In genomic region chr4:111960241-111960667, GRCh38 we compare ENCODE assay signal across 10 cellular contexts.
A peak's percentile ranks its signal among the peaks of the same experiment; 100 is the strongest.
DNase-seq lines count a peak whose midpoint lies in the region; ATAC-seq and TF ChIP-seq lines count a peak whose summit lies in the region.
"Had no signal": no experiment of that assay in that cellular context is flagged by ENCODE, and none has a peak within 500 bp of the region (broad histone marks: within the 10 kb centered on the region; RNA-seq: fewer than 3 reads in every experiment).

No MANE protein-coding gene starts in this region.

- H3K4me1 ChIP-seq in uterus: no peaks in the 10 kb centered on the region
- no peaks in the 10 kb centered on the region for H3K4me1 ChIP-seq in heart right ventricle

- H3K4me3 ChIP-seq in WERI-Rb-1 (ENCODE audit: low read depth, low read length): no peak overlapping the region
- no peak overlapping the region for H3K4me3 ChIP-seq in uterus
- H3K4me3 ChIP-seq in heart right ventricle: no peak overlapping the region

- no peaks in the 10 kb centered on the region for H3K9me3 Mint-ChIP-seq in Calu3 (ENCODE audit: low read depth, unreplicated experiment)
- no peaks in the 10 kb centered on the region for H3K9me3 Mint-ChIP-seq in activated naive CD8-positive, alpha-beta T cell treated with anti-CD3 and anti-CD28 coated beads, Interleukin-2, amount 50 U/mL, for 24 hours
- H3K9me3 Mint-ChIP-seq: activated naive CD8-positive, alpha-beta T cell treated with anti-CD3 and anti-CD28 coated beads, Interleukin-2, amount 10 ng/mL, durations not matched to agents 7 days and 5 days had no signal

- H3K9me3 ChIP-seq in WERI-Rb-1 (ENCODE audit: severe bottlenecking) (peaks cover 10% of the 10 kb centered on the region), uterus (no peaks in the 10 kb centered on the region), heart right ventricle (no peaks in the 10 kb centered on the region)

- DNase-seq in Calu3: peak; percentile 4
- DNase-seq in WERI-Rb-1: no peak
- DNase-seq in uterus: no peak
- no peak for DNase-seq in activated naive CD8-positive, alpha-beta T cell treated with anti-CD3 and anti-CD28 coated beads, Interleukin-2, amount 50 U/mL, for 24 hours
- no peak for DNase-seq in heart right ventricle
- DNase-seq in NCI-H2196 (lab: John Stamatoyannopoulos, UW; ENCODE audit: unreplicated experiment): no peak
- DNase-seq: activated naive CD8-positive, alpha-beta T cell treated with anti-CD3 and anti-CD28 coated beads, Interleukin-2, amount 10 ng/mL, durations not matched to agents 7 days and 5 days; NCI-H526 had no signal

- intact Hi-C loops in Calu3 (cut with micrococcal nuclease; ENCODE audit: unreplicated experiment) (no loop called here), uterus (cut with DNase I; ENCODE audit: low total_unique reads) (no loop called here), heart right ventricle (cut with DNase I) (no loop called here)

- no peaks in the 10 kb centered on the region for H3K4me1 Mint-ChIP-seq in Calu3 (ENCODE audit: low read depth, unreplicated experiment)
- no peaks in the 10 kb centered on the region for H3K4me1 Mint-ChIP-seq in activated naive CD8-positive, alpha-beta T cell treated with anti-CD3 and anti-CD28 coated beads, Interleukin-2, amount 50 U/mL, for 24 hours
- H3K4me1 Mint-ChIP-seq: activated naive CD8-positive, alpha-beta T cell treated with anti-CD3 and anti-CD28 coated beads, Interleukin-2, amount 10 ng/mL, durations not matched to agents 7 days and 5 days had no signal

- no TSS peak for BruUV-seq in Calu3 (replicated peaks; lab: Mats Ljungman, UMichigan)

- no peak for TF ChIP-seq POLR2A in uterus (IDR thresholded peaks at IDR 0.05)

- no peaks in the 10 kb centered on the region for H3K36me3 Mint-ChIP-seq in Calu3 (ENCODE audit: insufficient read depth, unreplicated experiment)
- no peaks in the 10 kb centered on the region for H3K36me3 Mint-ChIP-seq in activated naive CD8-positive, alpha-beta T cell treated with anti-CD3 and anti-CD28 coated beads, Interleukin-2, amount 50 U/mL, for 24 hours (ENCODE audit: low read depth)
- H3K36me3 Mint-ChIP-seq: activated naive CD8-positive, alpha-beta T cell treated with anti-CD3 and anti-CD28 coated beads, Interleukin-2, amount 10 ng/mL, durations not matched to agents 7 days and 5 days had no signal

- TF ChIP-seq CTCF in Calu3 (IDR thresholded peaks at IDR 0.05; ENCODE audit: unreplicated experiment) (no peak), WERI-Rb-1 (IDR thresholded peaks at IDR 0.05; ENCODE audit: low read depth, low read length) (no peak), uterus (IDR thresholded peaks at IDR 0.05) (no peak), heart right ventricle (IDR thresholded peaks at IDR 0.05) (no peak)

- no peaks in the 10 kb centered on the region for H3K27me3 Mint-ChIP-seq in Calu3 (ENCODE audit: unreplicated experiment)
- H3K27me3 Mint-ChIP-seq in activated naive CD8-positive, alpha-beta T cell treated with anti-CD3 and anti-CD28 coated beads, Interleukin-2, amount 50 U/mL, for 24 hours: peaks cover 2% of the 10 kb centered on the region
- H3K27me3 Mint-ChIP-seq: activated naive CD8-positive, alpha-beta T cell treated with anti-CD3 and anti-CD28 coated beads, Interleukin-2, amount 10 ng/mL, durations not matched to agents 7 days and 5 days had no signal

- CTCF ChIA-PET in Calu3 (lab: Charles Lee): interaction anchor here (1.8 kb wide), 1 partner anchor 16 kb away, joined by 7 read pairs; no protein-coding TSS in a partner anchor

- H3K27ac ChIP-seq in WERI-Rb-1 (peak overlapping the region; percentile 30; the same call in 1 of the 2 replicates), uterus (no peak overlapping the region), heart right ventricle (no peak overlapping the region)

- no peak overlapping the region for H3K27ac Mint-ChIP-seq in Calu3 (ENCODE audit: unreplicated experiment)
- H3K27ac Mint-ChIP-seq in activated naive CD8-positive, alpha-beta T cell treated with anti-CD3 and anti-CD28 coated beads, Interleukin-2, amount 50 U/mL, for 24 hours: no peak overlapping the region
- H3K27ac Mint-ChIP-seq: activated naive CD8-positive, alpha-beta T cell treated with anti-CD3 and anti-CD28 coated beads, Interleukin-2, amount 10 ng/mL, durations not matched to agents 7 days and 5 days had no signal

- ATAC-seq in GM19467 (IDR thresholded peaks at IDR 0.05; ENCODE audit: unreplicated experiment) (peak; percentile 91), HG03108 (IDR thresholded peaks at IDR 0.05; ENCODE audit: unreplicated experiment) (peak; percentile 94), heart right ventricle (no peak)
- no peak for ATAC-seq in activated naive CD8-positive, alpha-beta T cell treated with anti-CD3 and anti-CD28 coated beads, Interleukin-2, amount 50 U/mL, for 24 hours

- 82 to 91% methylated on average over 2 of the region's 2 CpGs for WGBS in heart right ventricle, 2 donors

- H3K36me3 ChIP-seq in WERI-Rb-1 (no peaks in the 10 kb centered on the region; the same call in 1 of the 2 replicates), uterus (no peaks in the 10 kb centered on the region), heart right ventricle (no peaks in the 10 kb centered on the region)

- no peaks in the 10 kb centered on the region for H3K27me3 ChIP-seq in WERI-Rb-1 (ENCODE audit: insufficient read depth, low read depth, severe bottlenecking)
- no peaks in the 10 kb centered on the region for H3K27me3 ChIP-seq in uterus
- no peaks in the 10 kb centered on the region for H3K27me3 ChIP-seq in heart right ventricle

- no peak overlapping the region for H3K4me3 Mint-ChIP-seq in Calu3 (ENCODE audit: low read depth, unreplicated experiment)
- H3K4me3 Mint-ChIP-seq in activated naive CD8-positive, alpha-beta T cell treated with anti-CD3 and anti-CD28 coated beads, Interleukin-2, amount 50 U/mL, for 24 hours: no peak overlapping the region
- H3K4me3 Mint-ChIP-seq: activated naive CD8-positive, alpha-beta T cell treated with anti-CD3 and anti-CD28 coated beads, Interleukin-2, amount 10 ng/mL, durations not matched to agents 7 days and 5 days had no signal

Comparison
In these comparisons a context has a peak if more than half of its experiments do, and no peak if none do; other contexts are left out.
1. ATAC-seq: peak in GM19467 (single experiment) and HG03108 (single experiment); none in activated naive CD8-positive, alpha-beta T cell treated with anti-CD3 and anti-CD28 coated beads, Interleukin-2, amount 50 U/mL, for 24 hours (single experiment) and heart right ventricle (0 of 8).